9 cellular contexts compared by ENCODE assay signal in the genomic region with DNA sequence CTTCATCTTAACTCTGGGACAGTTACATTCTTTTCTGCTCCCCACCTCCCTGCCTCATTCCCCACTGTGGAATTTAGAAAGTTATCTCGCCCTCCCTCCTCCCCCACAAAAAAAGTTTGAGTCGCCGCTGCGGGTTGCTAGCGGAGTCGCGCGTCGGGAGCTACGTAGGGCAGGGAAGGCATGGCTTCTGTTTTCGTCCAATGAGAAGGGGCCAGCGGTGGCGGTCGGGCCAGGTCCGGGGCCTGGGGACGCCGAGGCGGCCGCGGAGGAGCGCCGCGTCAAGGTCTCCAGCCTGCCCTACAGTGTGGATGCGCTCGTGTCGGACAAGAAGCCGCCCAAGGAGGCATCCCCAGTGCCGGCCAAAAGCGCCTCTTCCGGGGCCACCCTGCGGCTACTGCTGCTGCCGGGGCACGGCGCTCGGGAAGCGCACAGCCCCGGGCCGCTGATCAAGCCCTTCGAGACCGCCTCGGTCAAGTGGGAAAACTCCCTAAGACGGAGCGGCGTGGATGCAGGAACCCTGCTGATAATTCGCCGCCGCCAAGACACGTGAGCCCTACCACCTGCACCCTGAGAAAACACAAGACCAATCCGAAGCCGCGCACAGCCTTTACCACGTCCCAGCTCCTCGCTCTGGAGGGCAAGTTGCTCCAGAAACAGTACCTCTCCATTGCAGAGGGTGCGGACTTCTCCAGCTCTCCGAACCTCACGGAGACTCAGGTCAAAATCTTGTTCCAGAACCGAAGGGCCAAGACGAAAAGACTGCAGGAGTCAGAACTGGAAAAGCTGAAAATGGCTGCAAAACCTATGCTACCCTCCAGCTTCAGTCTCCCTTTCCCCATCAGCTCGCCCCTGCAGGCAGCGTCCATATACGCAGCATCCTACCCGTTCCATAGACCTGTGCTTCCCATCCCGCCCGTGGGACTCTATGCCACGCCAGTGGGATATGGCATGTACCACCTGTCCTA. TPM values are rescaled to one million over a fixed set of nuclear protein-coding genes. Genes with fewer than 3 reads are reported as not detected.
DNase-seq lines count a peak whose midpoint lies in the region; ATAC-seq and TF ChIP-seq lines count a peak whose summit lies in the region.
"Had no signal": no experiment of that assay in that cellular context is flagged by ENCODE, and none has a peak within 500 bp of the region (broad histone marks: within the 10 kb centered on the region; RNA-seq: fewer than 3 reads in every experiment).

No MANE protein-coding gene starts in this region.

- no peak overlapping the region for H3K9ac ChIP-seq in rectal smooth muscle tissue (ENCODE audit: low read length)

- H3K4me1 Mint-ChIP-seq in activated T-cell treated with anti-CD3 and anti-CD28 coated beads, Interleukin-2, amount 50 U/mL, for 72 hours (ENCODE audit: low read depth) = peaks cover 38% of the 10 kb centered on the region
- peaks cover 4% of the 10 kb centered on the region for H3K4me1 Mint-ChIP-seq in glutamatergic neuron (ENCODE audit: low read depth, unreplicated experiment)

- H3K9me3 Mint-ChIP-seq in activated T-cell treated with anti-CD3 and anti-CD28 coated beads, Interleukin-2, amount 50 U/mL, for 72 hours = no peaks in the 10 kb centered on the region
- H3K9me3 Mint-ChIP-seq in glutamatergic neuron (ENCODE audit: unreplicated experiment) = no peaks in the 10 kb centered on the region

- ATAC-seq in activated T-cell treated with anti-CD3 and anti-CD28 coated beads, Interleukin-2, amount 50 U/mL, for 72 hours (replicated peaks in 1 of 2) = peak; percentile 96
- ATAC-seq in upper lobe of right lung (peak; percentile 80), omental fat pad (ENCODE audit: low FRiP score) (no peak)

- DNase-seq in NOMO-1 treated with DMSO at 0.1 percent for 48 hours (lab: John Stamatoyannopoulos, UW; ENCODE audit: unreplicated experiment) (peak; percentile 5), NOMO-1 treated with dmso at 0.1 percent for 144 hours (lab: John Stamatoyannopoulos, UW; ENCODE audit: unreplicated experiment) (no peak), glutamatergic neuron (peak; percentile 59), upper lobe of right lung (peak; percentile 66), NCI-H128 (lab: John Stamatoyannopoulos, UW; ENCODE audit: unreplicated experiment) (no peak), omental fat pad (ENCODE audit: low spot score) (no peak)
- peak; percentile 75 to 76 for DNase-seq in activated T-cell treated with anti-CD3 and anti-CD28 coated beads, Interleukin-2, amount 50 U/mL, for 72 hours

- peaks cover 12% of the 10 kb centered on the region for H3K27me3 ChIP-seq in rectal smooth muscle tissue (ENCODE audit: control insufficient read depth, insufficient read depth, low read length)
- peaks cover 57% of the 10 kb centered on the region for H3K27me3 ChIP-seq in upper lobe of right lung

- peaks cover 0 to 1% of the 10 kb centered on the region in 2 donors for H3K36me3 Mint-ChIP-seq in activated T-cell treated with anti-CD3 and anti-CD28 coated beads, Interleukin-2, amount 50 U/mL, for 72 hours (ENCODE audit: insufficient read depth in 2 of 2)
- H3K36me3 Mint-ChIP-seq in glutamatergic neuron (ENCODE audit: unreplicated experiment) = peaks cover 9% of the 10 kb centered on the region

- no peak overlapping the region for H3K27ac ChIP-seq in rectal smooth muscle tissue (ENCODE audit: low read depth, low read length)
- no peak overlapping the region for H3K27ac ChIP-seq in upper lobe of right lung

- no peaks in the 10 kb centered on the region for H3K4me1 ChIP-seq in rectal smooth muscle tissue (ENCODE audit: control insufficient read depth, insufficient read depth, low read length)
- H3K4me1 ChIP-seq in upper lobe of right lung = no peaks in the 10 kb centered on the region

- H3K36me3 ChIP-seq in rectal smooth muscle tissue (ENCODE audit: control insufficient read depth, insufficient read depth, low read length) (no peaks in the 10 kb centered on the region), upper lobe of right lung (no peaks in the 10 kb centered on the region)

- peak overlapping the region; percentile 84 to 94 for H3K4me3 Mint-ChIP-seq in activated T-cell treated with anti-CD3 and anti-CD28 coated beads, Interleukin-2, amount 50 U/mL, for 72 hours
- H3K4me3 Mint-ChIP-seq in glutamatergic neuron (ENCODE audit: unreplicated experiment) = peak overlapping the region; percentile 93

- no peaks in the 10 kb centered on the region for H3K9me3 ChIP-seq in upper lobe of right lung

- intact Hi-C loops in upper lobe of right lung (cut with DNase I) = no loop called here

- peak overlapping the region; percentile 57 for H3K4me3 ChIP-seq in rectal smooth muscle tissue (ENCODE audit: low read length)
- H3K4me3 ChIP-seq in upper lobe of right lung = peak overlapping the region; percentile 39

- H3K27me3 Mint-ChIP-seq in activated T-cell treated with anti-CD3 and anti-CD28 coated beads, Interleukin-2, amount 50 U/mL, for 72 hours (ENCODE audit: low read depth) = no peaks in the 10 kb centered on the region
- H3K27me3 Mint-ChIP-seq in glutamatergic neuron (ENCODE audit: unreplicated experiment) = peaks cover 12% of the 10 kb centered on the region

- no peak for TF ChIP-seq CTCF in glutamatergic neuron (IDR thresholded peaks at IDR 0.05; ENCODE audit: partially characterized antibody, unreplicated experiment)
- TF ChIP-seq CTCF in upper lobe of right lung (IDR thresholded peaks at IDR 0.05) = no peak
- no peak for TF ChIP-seq CTCF in omental fat pad (IDR thresholded peaks at IDR 0.05)

- H3K27ac Mint-ChIP-seq in activated T-cell treated with anti-CD3 and anti-CD28 coated beads, Interleukin-2, amount 50 U/mL, for 72 hours = peak overlapping the region; percentile 85
- no peak overlapping the region for H3K27ac Mint-ChIP-seq in glutamatergic neuron (ENCODE audit: unreplicated experiment)

RNA-seq across cellular contexts. Expression of gene OR4D1, which starts 8.9 kb away (rescaled TPM):
- under 1 TPM; 0.34 to 0.35 TPM for total RNA-seq in activated T-cell treated with anti-CD3 and anti-CD28 coated beads, Interleukin-2, amount 50 U/mL, for 72 hours
- total RNA-seq in glutamatergic neuron (ENCODE audit: unreplicated experiment) (not detected), upper lobe of right lung (not detected), omental fat pad (not detected)

RNA-seq across cellular contexts. Expression of gene OR4D2, which starts 9.7 kb away (rescaled TPM):
- not detected for total RNA-seq in activated T-cell treated with anti-CD3 and anti-CD28 coated beads, Interleukin-2, amount 50 U/mL, for 72 hours
- total RNA-seq in glutamatergic neuron (ENCODE audit: unreplicated experiment) = not detected
- total RNA-seq in upper lobe of right lung = not detected
- not detected for total RNA-seq in omental fat pad
- total RNA-seq: T-helper 2 cell treated with Interferon-gamma antibody and Interleukin-4, amounts not matched to agents 100 ng/mL and 5 ng/mL, for 36 hours had no signal

RNA-seq across cellular contexts. Expression of gene EPX, which starts 35.4 kb away (rescaled TPM):
- total RNA-seq in activated T-cell treated with anti-CD3 and anti-CD28 coated beads, Interleukin-2, amount 50 U/mL, for 72 hours = not detected
- not detected for total RNA-seq in glutamatergic neuron (ENCODE audit: unreplicated experiment)
- not detected for total RNA-seq in upper lobe of right lung
- not detected for total RNA-seq in omental fat pad
- total RNA-seq: T-helper 2 cell treated with Interferon-gamma antibody and Interleukin-4, amounts not matched to agents 100 ng/mL and 5 ng/mL, for 36 hours had no signal

Comparison
In these comparisons a context has a peak if more than half of its experiments do, and no peak if none do; other contexts are left out.
1. DNase-seq: peak in NOMO-1 treated with DMSO at 0.1 percent for 48 hours (single experiment), activated T-cell treated with anti-CD3 and anti-CD28 coated beads, Interleukin-2, amount 50 U/mL, for 72 hours (2 of 2), glutamatergic neuron (single experiment) and upper lobe of right lung (single experiment); none in NOMO-1 treated with dmso at 0.1 percent for 144 hours (single experiment), NCI-H128 (single experiment) and omental fat pad (single experiment).